Comparison of ENCODE assay signal across 1 cellular context in the genomic region with DNA sequence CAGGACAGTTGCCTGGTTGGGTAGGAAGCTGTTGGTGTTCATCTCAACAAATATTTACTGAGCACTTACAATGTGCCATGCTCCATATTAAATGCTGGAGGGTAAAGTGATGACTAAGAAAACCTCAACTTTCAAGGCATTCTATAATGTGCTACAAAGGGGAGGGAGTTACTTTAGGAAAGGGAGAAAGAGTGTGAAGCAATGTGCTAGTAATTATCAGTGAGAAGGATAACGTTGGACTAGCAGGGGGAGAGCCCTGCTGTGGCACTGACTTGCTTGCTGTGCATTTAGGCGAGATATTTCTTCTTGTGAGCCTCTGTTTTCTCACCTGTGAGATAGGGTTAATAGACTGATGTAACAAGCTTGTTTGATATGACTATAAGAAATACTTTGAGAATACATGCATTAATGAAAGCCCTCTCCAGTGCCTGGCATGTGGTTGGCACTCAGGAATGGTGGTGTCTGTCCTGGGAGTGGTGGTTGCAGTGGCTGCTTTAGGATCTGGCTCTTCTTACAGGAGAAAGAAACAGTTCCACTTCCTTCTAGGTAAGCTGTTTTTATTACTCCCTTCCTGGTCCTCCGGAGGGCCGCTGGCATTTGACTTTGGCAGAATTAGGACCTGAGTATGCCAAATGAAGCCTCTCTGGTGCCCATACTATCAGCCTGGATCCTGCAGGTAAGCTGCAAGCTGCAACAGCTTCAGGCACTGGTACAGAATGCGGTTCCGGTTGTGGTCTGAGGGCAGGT.
TF ChIP-seq lines count a peak whose summit lies in the region.

No MANE protein-coding gene starts in this region.

TF ChIP-seq in H1, 55 proteins besides CTCF, POLR2A, EP300 and RAD21 (continued from another document):
- TF ChIP-seq, protein P1, sequence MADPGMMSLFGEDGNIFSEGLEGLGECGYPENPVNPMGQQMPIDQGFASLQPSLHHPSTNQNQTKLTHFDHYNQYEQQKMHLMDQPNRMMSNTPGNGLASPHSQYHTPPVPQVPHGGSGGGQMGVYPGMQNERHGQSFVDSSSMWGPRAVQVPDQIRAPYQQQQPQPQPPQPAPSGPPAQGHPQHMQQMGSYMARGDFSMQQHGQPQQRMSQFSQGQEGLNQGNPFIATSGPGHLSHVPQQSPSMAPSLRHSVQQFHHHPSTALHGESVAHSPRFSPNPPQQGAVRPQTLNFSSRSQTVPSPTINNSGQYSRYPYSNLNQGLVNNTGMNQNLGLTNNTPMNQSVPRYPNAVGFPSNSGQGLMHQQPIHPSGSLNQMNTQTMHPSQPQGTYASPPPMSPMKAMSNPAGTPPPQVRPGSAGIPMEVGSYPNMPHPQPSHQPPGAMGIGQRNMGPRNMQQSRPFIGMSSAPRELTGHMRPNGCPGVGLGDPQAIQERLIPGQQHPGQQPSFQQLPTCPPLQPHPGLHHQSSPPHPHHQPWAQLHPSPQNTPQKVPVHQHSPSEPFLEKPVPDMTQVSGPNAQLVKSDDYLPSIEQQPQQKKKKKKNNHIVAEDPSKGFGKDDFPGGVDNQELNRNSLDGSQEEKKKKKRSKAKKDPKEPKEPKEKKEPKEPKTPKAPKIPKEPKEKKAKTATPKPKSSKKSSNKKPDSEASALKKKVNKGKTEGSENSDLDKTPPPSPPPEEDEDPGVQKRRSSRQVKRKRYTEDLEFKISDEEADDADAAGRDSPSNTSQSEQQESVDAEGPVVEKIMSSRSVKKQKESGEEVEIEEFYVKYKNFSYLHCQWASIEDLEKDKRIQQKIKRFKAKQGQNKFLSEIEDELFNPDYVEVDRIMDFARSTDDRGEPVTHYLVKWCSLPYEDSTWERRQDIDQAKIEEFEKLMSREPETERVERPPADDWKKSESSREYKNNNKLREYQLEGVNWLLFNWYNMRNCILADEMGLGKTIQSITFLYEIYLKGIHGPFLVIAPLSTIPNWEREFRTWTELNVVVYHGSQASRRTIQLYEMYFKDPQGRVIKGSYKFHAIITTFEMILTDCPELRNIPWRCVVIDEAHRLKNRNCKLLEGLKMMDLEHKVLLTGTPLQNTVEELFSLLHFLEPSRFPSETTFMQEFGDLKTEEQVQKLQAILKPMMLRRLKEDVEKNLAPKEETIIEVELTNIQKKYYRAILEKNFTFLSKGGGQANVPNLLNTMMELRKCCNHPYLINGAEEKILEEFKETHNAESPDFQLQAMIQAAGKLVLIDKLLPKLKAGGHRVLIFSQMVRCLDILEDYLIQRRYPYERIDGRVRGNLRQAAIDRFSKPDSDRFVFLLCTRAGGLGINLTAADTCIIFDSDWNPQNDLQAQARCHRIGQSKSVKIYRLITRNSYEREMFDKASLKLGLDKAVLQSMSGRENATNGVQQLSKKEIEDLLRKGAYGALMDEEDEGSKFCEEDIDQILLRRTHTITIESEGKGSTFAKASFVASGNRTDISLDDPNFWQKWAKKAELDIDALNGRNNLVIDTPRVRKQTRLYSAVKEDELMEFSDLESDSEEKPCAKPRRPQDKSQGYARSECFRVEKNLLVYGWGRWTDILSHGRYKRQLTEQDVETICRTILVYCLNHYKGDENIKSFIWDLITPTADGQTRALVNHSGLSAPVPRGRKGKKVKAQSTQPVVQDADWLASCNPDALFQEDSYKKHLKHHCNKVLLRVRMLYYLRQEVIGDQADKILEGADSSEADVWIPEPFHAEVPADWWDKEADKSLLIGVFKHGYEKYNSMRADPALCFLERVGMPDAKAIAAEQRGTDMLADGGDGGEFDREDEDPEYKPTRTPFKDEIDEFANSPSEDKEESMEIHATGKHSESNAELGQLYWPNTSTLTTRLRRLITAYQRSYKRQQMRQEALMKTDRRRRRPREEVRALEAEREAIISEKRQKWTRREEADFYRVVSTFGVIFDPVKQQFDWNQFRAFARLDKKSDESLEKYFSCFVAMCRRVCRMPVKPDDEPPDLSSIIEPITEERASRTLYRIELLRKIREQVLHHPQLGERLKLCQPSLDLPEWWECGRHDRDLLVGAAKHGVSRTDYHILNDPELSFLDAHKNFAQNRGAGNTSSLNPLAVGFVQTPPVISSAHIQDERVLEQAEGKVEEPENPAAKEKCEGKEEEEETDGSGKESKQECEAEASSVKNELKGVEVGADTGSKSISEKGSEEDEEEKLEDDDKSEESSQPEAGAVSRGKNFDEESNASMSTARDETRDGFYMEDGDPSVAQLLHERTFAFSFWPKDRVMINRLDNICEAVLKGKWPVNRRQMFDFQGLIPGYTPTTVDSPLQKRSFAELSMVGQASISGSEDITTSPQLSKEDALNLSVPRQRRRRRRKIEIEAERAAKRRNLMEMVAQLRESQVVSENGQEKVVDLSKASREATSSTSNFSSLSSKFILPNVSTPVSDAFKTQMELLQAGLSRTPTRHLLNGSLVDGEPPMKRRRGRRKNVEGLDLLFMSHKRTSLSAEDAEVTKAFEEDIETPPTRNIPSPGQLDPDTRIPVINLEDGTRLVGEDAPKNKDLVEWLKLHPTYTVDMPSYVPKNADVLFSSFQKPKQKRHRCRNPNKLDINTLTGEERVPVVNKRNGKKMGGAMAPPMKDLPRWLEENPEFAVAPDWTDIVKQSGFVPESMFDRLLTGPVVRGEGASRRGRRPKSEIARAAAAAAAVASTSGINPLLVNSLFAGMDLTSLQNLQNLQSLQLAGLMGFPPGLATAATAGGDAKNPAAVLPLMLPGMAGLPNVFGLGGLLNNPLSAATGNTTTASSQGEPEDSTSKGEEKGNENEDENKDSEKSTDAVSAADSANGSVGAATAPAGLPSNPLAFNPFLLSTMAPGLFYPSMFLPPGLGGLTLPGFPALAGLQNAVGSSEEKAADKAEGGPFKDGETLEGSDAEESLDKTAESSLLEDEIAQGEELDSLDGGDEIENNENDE (IDR thresholded peaks at IDR 0.05; ENCODE audit: insufficient replicate concordance, low read length): no peak
- no peak for TF ChIP-seq HDAC2 (IDR thresholded peaks at IDR 0.05; ENCODE audit: borderline replicate concordance in 1 of 2, low read depth in 2 of 2, low read length in 2 of 2)
- no peak for TF ChIP-seq RXRA (IDR thresholded peaks at IDR 0.05; ENCODE audit: insufficient read depth, low read depth, low read length)
- TF ChIP-seq TAF1 (IDR thresholded peaks at IDR 0.05; ENCODE audit: low read depth, low read length): no peak
- TF ChIP-seq TBP (IDR thresholded peaks at IDR 0.05; ENCODE audit: low read depth, low read length): no peak
- TF ChIP-seq HDAC6 (IDR thresholded peaks at IDR 0.05; ENCODE audit: low read depth, low read length): no peak
- TF ChIP-seq NANOG (IDR thresholded peaks at IDR 0.05; ENCODE audit: insufficient read depth, low read depth, low read length, poor library complexity, severe bottlenecking): no peak
- TF ChIP-seq RNF2 (IDR thresholded peaks at IDR 0.05; ENCODE audit: borderline replicate concordance, low read depth, low read length, missing control alignments, poor library complexity, severe bottlenecking): no peak
- no peak for TF ChIP-seq TCF12 (IDR thresholded peaks at IDR 0.05; ENCODE audit: low read depth, low read length)
- no peak for TF ChIP-seq SAP30 (IDR thresholded peaks at IDR 0.05; ENCODE audit: insufficient read depth, insufficient replicate concordance, low read length)
- no peak for TF ChIP-seq SIN3A (conservative IDR thresholded peaks at IDR 0.05 in 1 of 2, IDR thresholded peaks at IDR 0.05 in 1 of 2; ENCODE audit: low read depth in 1 of 2, low read length in 2 of 2)
- TF ChIP-seq SP2 (IDR thresholded peaks at IDR 0.05; ENCODE audit: low read length): no peak
- TF ChIP-seq SIRT6 (IDR thresholded peaks at IDR 0.05; ENCODE audit: low read length): no peak
- no peak for TF ChIP-seq CEBPB (IDR thresholded peaks at IDR 0.05; ENCODE audit: low read depth, low read length)
- TF ChIP-seq RFX5 (IDR thresholded peaks at IDR 0.05; ENCODE audit: borderline replicate concordance, low read depth, low read length): no peak
- no peak for TF ChIP-seq TEAD4 (IDR thresholded peaks at IDR 0.05; ENCODE audit: low read depth, low read length)
- no peak for TF ChIP-seq EGR1 (IDR thresholded peaks at IDR 0.05; ENCODE audit: borderline replicate concordance, low read depth, low read length)
